In genomic region chr1:211174375-211174774, GRCh38 we compare ENCODE assay signal across 20 cellular contexts. TPM values are rescaled to one million over a fixed set of nuclear protein-coding genes. Genes with fewer than 3 reads are reported as not detected.
DNase-seq lines count a peak whose midpoint lies in the region; ATAC-seq, FAIRE-seq and TF ChIP-seq lines count a peak whose summit lies in the region.
"Had no signal": no experiment of that assay in that cellular context is flagged by ENCODE, and none has a peak within 500 bp of the region (broad histone marks: within the 10 kb centered on the region; RNA-seq: fewer than 3 reads in every experiment).

No MANE protein-coding gene starts in this region.

- POLR2A ChIA-PET in CD8-positive, alpha-beta memory T cell (lab: Charles Lee) = no interaction called here

- peaks cover 17 to 27% (median 27%) of the 10 kb centered on the region in 5 donors for H3K9me3 Mint-ChIP-seq in CD8-positive, alpha-beta memory T cell

- H4K20me1 ChIP-seq in mammary epithelial cell (ENCODE audit: insufficient read depth, low read length) = no peaks in the 10 kb centered on the region
- H4K20me1 ChIP-seq: BLaER1 had no signal

- FAIRE-seq in D721Med (lab: Jason Lieb, UNC) = peak; percentile 53
- FAIRE-seq in GM19239 (lab: Jason Lieb, UNC) = no peak
- FAIRE-seq: K562 had no signal

- 0% methylated on average over 2 of the region's 2 CpGs for WGBS in mammary epithelial cell (ENCODE audit: low coverage, missing lambda C conversion rate)

- no peak overlapping the region for H3K9ac ChIP-seq in mammary epithelial cell (ENCODE audit: insufficient read depth, low read length)
- H3K9ac ChIP-seq: BLaER1 had no signal

- intact Hi-C loops in mammary epithelial cell (cut with micrococcal nuclease) = loop anchor here (5.0 kb wide), 1 partner anchor 83 kb away; the partner anchor contains the start of gene RCOR3

- BruUV-seq in mammary epithelial cell (replicated peaks; lab: Mats Ljungman, UMichigan) = no TSS peak

- H3K36me3 Mint-ChIP-seq in T-helper 17 cell (ENCODE audit: low read depth) = peaks cover 3% of the 10 kb centered on the region
- H3K36me3 Mint-ChIP-seq in CD8-positive, alpha-beta memory T cell = peaks cover 0 to 5% (median 0%) of the 10 kb centered on the region in 3 donors

- H3K4me3 ChIP-seq in mammary epithelial cell (replicated peaks in 1 of 3; ENCODE audit: insufficient read depth in 1 of 3, low read depth in 2 of 3, low read length in 3 of 3) = no peak overlapping the region
- no peak overlapping the region for H3K4me3 ChIP-seq in CD8-positive, alpha-beta memory T cell (ENCODE audit: low read length)
- H3K4me3 ChIP-seq: BLaER1, K562, SJCRH30 had no signal

- H2AFZ ChIP-seq in mammary epithelial cell (ENCODE audit: low read depth, low read length) = no peak overlapping the region

- no peak overlapping the region for H3K27ac Mint-ChIP-seq in T-helper 17 cell
- H3K27ac Mint-ChIP-seq in CD8-positive, alpha-beta memory T cell = no peak overlapping the region
- H3K27ac Mint-ChIP-seq: CD4-positive, alpha-beta memory T cell; H9 had no signal

- in situ Hi-C loops in mammary epithelial cell (cut with MboI; ENCODE audit: low sequenced_read_pairs in 2 of 2) = no loop called here

- no peaks in the 10 kb centered on the region for H3K27me3 ChIP-seq in mammary epithelial cell (ENCODE audit: insufficient read depth, low read length)
- no peaks in the 10 kb centered on the region for H3K27me3 ChIP-seq in CD8-positive, alpha-beta memory T cell (ENCODE audit: insufficient read depth, low read length, poor library complexity, severe bottlenecking)
- H3K27me3 ChIP-seq: BLaER1, SJCRH30 had no signal

- H3K27ac ChIP-seq in mammary epithelial cell (ENCODE audit: insufficient read depth, low read depth, low read length) = no peak overlapping the region
- no peak overlapping the region for H3K27ac ChIP-seq in CD8-positive, alpha-beta memory T cell (ENCODE audit: low read depth, low read length)
- H3K27ac ChIP-seq: BLaER1, SJCRH30 had no signal

- ATAC-seq in T-helper 17 cell = no peak
- ATAC-seq: K562 had no signal

- H3K9me3 ChIP-seq in mammary epithelial cell (replicated peaks; ENCODE audit: insufficient read depth, low read length) = no peaks in the 10 kb centered on the region
- H3K9me3 ChIP-seq in T-helper 17 cell (ENCODE audit: control insufficient read depth, low read length, poor library complexity, severe bottlenecking) = no peaks in the 10 kb centered on the region
- H3K9me3 ChIP-seq in CD8-positive, alpha-beta memory T cell (ENCODE audit: low read length) = no peaks in the 10 kb centered on the region

- H3K4me2 ChIP-seq in mammary epithelial cell (ENCODE audit: insufficient read depth, low read depth, low read length) = no peak overlapping the region
- H3K4me2 ChIP-seq: BLaER1 had no signal

- CTCF ChIA-PET in mammary epithelial cell (lab: Charles Lee; ENCODE audit: low non-redundant PET) = no interaction called here
- CTCF ChIA-PET in CD8-positive, alpha-beta memory T cell (lab: Charles Lee) = no interaction called here

- peaks cover 3% of the 10 kb centered on the region for H3K4me1 Mint-ChIP-seq in T-helper 17 cell
- no peaks in the 10 kb centered on the region for H3K4me1 Mint-ChIP-seq in CD8-positive, alpha-beta memory T cell
- H3K4me1 Mint-ChIP-seq: CD4-positive, alpha-beta memory T cell had no signal

- no peaks in the 10 kb centered on the region for H3K79me2 ChIP-seq in mammary epithelial cell (ENCODE audit: insufficient read depth, low read length)

- TF ChIP-seq CTCF in D721Med (IDR thresholded peaks at IDR 0.05; ENCODE audit: insufficient read depth, missing control alignments) = no peak
- TF ChIP-seq CTCF in mammary epithelial cell (conservative IDR thresholded peaks at IDR 0.05 in 1 of 2, IDR thresholded peaks at IDR 0.05 in 1 of 2; ENCODE audit: extremely low read depth in 1 of 2, insufficient read depth in 1 of 2, low read depth in 1 of 2, low read length in 2 of 2) = no peak

- peaks cover 20% of the 10 kb centered on the region for H3K27me3 Mint-ChIP-seq in T-helper 17 cell
- peaks cover 3 to 22% of the 10 kb centered on the region in 2 donors for H3K27me3 Mint-ChIP-seq in CD8-positive, alpha-beta memory T cell

- DNase-seq in D721Med (ENCODE audit: insufficient read length, low spot score) = no peak
- DNase-seq in NCI-H226 = peak; percentile 18
- peak; percentile 78 for DNase-seq in mammary epithelial cell
- DNase-seq in iris pigment epithelial cell (ENCODE audit: low read depth) = peak; percentile 16
- no peak for DNase-seq in GM19239 (ENCODE audit: insufficient read length, low spot score)
- DNase-seq in T-helper 17 cell = no peak
- no peak for DNase-seq in stimulated activated CD4-positive, alpha-beta T cell treated with anti-CD3 and anti-CD28 coated beads, Interleukin-4, amount 100 ng/mL, for 24 hours
- no peak for DNase-seq in CD8-positive, alpha-beta memory T cell
- DNase-seq: CD4-positive, alpha-beta memory T cell; DMS79; H9; MV-4-11; NCI-H1417; NCI-H187; NCI-H2227 treated with DMSO at 0.1 percent for 48 hours; NCI-H524 treated with DMSO at 0.1 percent for 48 hours; SJCRH30 had no signal

- no peak overlapping the region for H3K4me3 Mint-ChIP-seq in T-helper 17 cell
- H3K4me3 Mint-ChIP-seq in CD8-positive, alpha-beta memory T cell = no peak overlapping the region
- H3K4me3 Mint-ChIP-seq: CD4-positive, alpha-beta memory T cell; H9 had no signal

- dilution Hi-C loops in mammary epithelial cell (cut with HindIII; ENCODE audit: low sequenced_read_pairs) = no loop called here

- peaks cover 7% of the 10 kb centered on the region for H3K4me1 ChIP-seq in mammary epithelial cell (ENCODE audit: insufficient read depth, low read length)
- H3K4me1 ChIP-seq in CD8-positive, alpha-beta memory T cell (ENCODE audit: insufficient read depth, low read length) = no peaks in the 10 kb centered on the region
- H3K4me1 ChIP-seq: BLaER1, SJCRH30 had no signal

- no peaks in the 10 kb centered on the region for H3K36me3 ChIP-seq in mammary epithelial cell (ENCODE audit: insufficient read depth, low read length)
- H3K36me3 ChIP-seq in CD8-positive, alpha-beta memory T cell (ENCODE audit: insufficient read depth, low read length) = no peaks in the 10 kb centered on the region
- H3K36me3 ChIP-seq: BLaER1, SJCRH30 had no signal

RNA-seq across cellular contexts. Expression of gene KCNH1, which starts 40.4 kb away (rescaled TPM):
- total RNA-seq in mammary epithelial cell (not detected), T-helper 17 cell (not detected)
- polyA plus RNA-seq in mammary epithelial cell = not detected
- not detected for polyA minus RNA-seq in mammary epithelial cell
- not detected for total RNA-seq in CD8-positive, alpha-beta memory T cell
- not detected for polyA plus RNA-seq in CD8-positive, alpha-beta memory T cell
- total RNA-seq: A673; CD4-positive, alpha-beta memory T cell; K562 had no signal
- polyA plus RNA-seq: CD4-positive, alpha-beta memory T cell; K562 had no signal

Comparison
In these comparisons a context has a peak if more than half of its experiments do, and no peak if none do; other contexts are left out.
1. DNase-seq: peak in NCI-H226 (single experiment), mammary epithelial cell (single experiment) and iris pigment epithelial cell (single experiment); none in D721Med (single experiment), GM19239 (single experiment), T-helper 17 cell (0 of 3), stimulated activated CD4-positive, alpha-beta T cell treated with anti-CD3 and anti-CD28 coated beads, Interleukin-4, amount 100 ng/mL, for 24 hours (single experiment) and CD8-positive, alpha-beta memory T cell (0 of 5).